Comparison of ENCODE assay signal across 9 cellular contexts in genomic region chr3:41026394-41027177, GRCh38.
DNase-seq lines count a peak whose midpoint lies in the region; ATAC-seq, FAIRE-seq and TF ChIP-seq lines count a peak whose summit lies in the region.
"Had no signal": no experiment of that assay in that cellular context is flagged by ENCODE, and none has a peak within 500 bp of the region (broad histone marks: within the 10 kb centered on the region; RNA-seq: fewer than 3 reads in every experiment).

No MANE protein-coding gene starts in this region.

- TF ChIP-seq RAD21 in SK-N-SH (IDR thresholded peaks at IDR 0.05; ENCODE audit: low read length) = peak; percentile 23; the same call in 1 of the 2 replicates

- no peaks in the 10 kb centered on the region for H3K36me3 Mint-ChIP-seq in HFFc6 (ENCODE audit: low read depth)

- no peak overlapping the region for H3K27ac Mint-ChIP-seq in HFFc6

- H3K27me3 Mint-ChIP-seq in HFFc6 (ENCODE audit: insufficient read depth) = no peaks in the 10 kb centered on the region; the same call in 1 of the 2 replicates

- peaks cover 7% of the 10 kb centered on the region for H3K9me3 Mint-ChIP-seq in HFFc6

- H3K27me3 ChIP-seq in SK-N-SH (ENCODE audit: insufficient read depth) = no peaks in the 10 kb centered on the region

- H3K4me1 Mint-ChIP-seq in HFFc6 (ENCODE audit: low read depth) = no peaks in the 10 kb centered on the region

- no peak overlapping the region for H3K4me3 ChIP-seq in SK-N-SH (ENCODE audit: low read depth in 2 of 2, low read length in 1 of 2)

- H3K4me3 Mint-ChIP-seq in HFFc6 = no peak overlapping the region

- DNase-seq in G401 (ENCODE audit: low spot score) = peak; percentile 42
- peak; percentile 70 for DNase-seq in SK-N-SH
- peak; percentile 2 to 27 for DNase-seq in frontal cortex (ENCODE audit: low spot score in 2 of 2)
- peak; percentile 35 for DNase-seq in omental fat pad (ENCODE audit: low spot score)
- DNase-seq in HFFc6 = no peak
- DNase-seq in GM13977 (ENCODE audit: low spot score) = no peak
- DNase-seq: NCI-H2081 treated with DMSO at 0.1 percent for 48 hours had no signal

- H4K20me1 ChIP-seq in SK-N-SH (ENCODE audit: insufficient read depth) = no peaks in the 10 kb centered on the region

- no peak for TF ChIP-seq CTCF in SK-N-SH (IDR thresholded peaks at IDR 0.05)
- TF ChIP-seq CTCF in omental fat pad (IDR thresholded peaks at IDR 0.05) = no peak
- TF ChIP-seq CTCF in HFFc6 (IDR thresholded peaks at IDR 0.05) = no peak
- TF ChIP-seq CTCF in GM13977 (IDR thresholded peaks at IDR 0.05; ENCODE audit: extremely low read depth, insufficient read depth, missing control alignments) = no peak

- no peak overlapping the region for H3K4me2 ChIP-seq in SK-N-SH

- H3K79me2 ChIP-seq in SK-N-SH (ENCODE audit: insufficient read depth) = no peaks in the 10 kb centered on the region

- peaks cover 0 to 18% of the 10 kb centered on the region in 2 experiments; a peak in 2 of 4 replicates for H3K4me1 ChIP-seq in SK-N-SH (ENCODE audit: control insufficient read depth in 1 of 2, insufficient read depth in 2 of 2, low read depth in 1 of 2, low read length in 1 of 2)

- FAIRE-seq in frontal cortex (lab: Jason Lieb, UNC) = no peak

- peak overlapping the region in 1 of 2 experiments; percentile 80; a peak in 2 of 4 replicates for H3K27ac ChIP-seq in SK-N-SH (ENCODE audit: low read depth in 2 of 2, low read length in 1 of 2)

- H3F3A ChIP-seq in SK-N-SH (replicated peaks; ENCODE audit: insufficient read depth) = no peaks in the 10 kb centered on the region

- WGBS in SK-N-SH (ENCODE audit: low lambda C conversion rate) = 3% methylated on average over 3 of the region's 3 CpGs

- no peak overlapping the region for H2AFZ ChIP-seq in SK-N-SH (ENCODE audit: low read depth)

- no peaks in the 10 kb centered on the region for H3K9me2 ChIP-seq in SK-N-SH

- CTCF ChIA-PET in SK-N-SH (lab: Yijun Ruan, JAX) = no interaction called here

- no peaks in the 10 kb centered on the region for H3K36me3 ChIP-seq in SK-N-SH (replicated peaks in 1 of 2; ENCODE audit: control insufficient read depth in 1 of 2, insufficient read depth in 2 of 2, low read length in 1 of 2)

- in situ Hi-C loops in G401 (cut with HindIII; ENCODE audit: low sequenced_read_pairs) = no loop called here
- in situ Hi-C loops in GM13977 (cut with MboI; ENCODE audit: low pct_unique_long_range_greater_than_20kb, low sequenced_read_pairs, unreplicated experiment) = no loop called here

- H3K9me3 ChIP-seq in SK-N-SH = no peaks in the 10 kb centered on the region

- H3K9ac ChIP-seq in SK-N-SH = no peak overlapping the region

- POLR2A ChIA-PET in SK-N-SH (lab: Yijun Ruan, JAX) = interaction anchor here (0.9 to 1.0 kb wide), 2 partner anchors 173 to 442 kb away, joined by 3 read pairs; partner anchors contain the start of gene CTNNB1

- ATAC-seq in omental fat pad (ENCODE audit: low FRiP score) (peak; percentile 79), HG02759 (IDR thresholded peaks at IDR 0.05; ENCODE audit: unreplicated experiment) (no peak), HG03280 (IDR thresholded peaks at IDR 0.05; ENCODE audit: unreplicated experiment) (no peak)

- peak in 1 of 2 experiments; percentile 65; a peak in 1 of 4 replicates for TF ChIP-seq EP300 in SK-N-SH (IDR thresholded peaks at IDR 0.05; ENCODE audit: borderline replicate concordance in 1 of 2, low read depth in 1 of 2, low read length in 1 of 2)

TF ChIP-seq in SK-N-SH, 30 proteins besides CTCF, POLR2A, EP300 and RAD21 (continues in another document):
- TF ChIP-seq RCOR1 (IDR thresholded peaks at IDR 0.05; ENCODE audit: low read length) (no peak), USF2 (IDR thresholded peaks at IDR 0.05; ENCODE audit: borderline replicate concordance, low read depth, low read length) (no peak), YY1 (IDR thresholded peaks at IDR 0.05; ENCODE audit: low read depth) (no peak), JUND (IDR thresholded peaks at IDR 0.05) (no peak), GABPA (IDR thresholded peaks at IDR 0.05; ENCODE audit: low read depth) (no peak), NFIC (IDR thresholded peaks at IDR 0.05; ENCODE audit: borderline replicate concordance) (no peak), FOXM1 (IDR thresholded peaks at IDR 0.05; ENCODE audit: low read depth) (no peak), SMC3 (IDR thresholded peaks at IDR 0.05; ENCODE audit: low read depth, low read length) (no peak), ZBTB33 (IDR thresholded peaks at IDR 0.05; ENCODE audit: borderline replicate concordance, low read depth) (no peak), PBX3 (IDR thresholded peaks at IDR 0.05) (no peak), RXRA (IDR thresholded peaks at IDR 0.05; ENCODE audit: borderline replicate concordance, low read depth) (no peak), TEAD4 (IDR thresholded peaks at IDR 0.05; ENCODE audit: borderline replicate concordance, insufficient read depth) (no peak), RFX5 (IDR thresholded peaks at IDR 0.05; ENCODE audit: low read length) (peak; percentile 63; the same call in 1 of the 2 replicates), CHD2 (IDR thresholded peaks at IDR 0.05; ENCODE audit: low read length, partially characterized antibody) (peak; percentile 40), IRF3 (IDR thresholded peaks at IDR 0.05; ENCODE audit: low read depth, low read length) (no peak), FOXJ3 (CRISPR knock-in tag; IDR thresholded peaks at IDR 0.05) (no peak), TAF1 (IDR thresholded peaks at IDR 0.05; ENCODE audit: borderline replicate concordance, low read depth, low read length) (no peak), SIN3A (IDR thresholded peaks at IDR 0.05; ENCODE audit: borderline replicate concordance, low read depth, low read length) (no peak), EZH2phosphoT487 (IDR thresholded peaks at IDR 0.05; ENCODE audit: borderline replicate concordance, low read depth) (no peak), FOSL2 (IDR thresholded peaks at IDR 0.05; ENCODE audit: borderline replicate concordance, low read depth) (no peak), MXI1 (IDR thresholded peaks at IDR 0.05; ENCODE audit: low read depth, low read length) (peak; percentile 74; the same call in 1 of the 2 replicates), MEF2A (IDR thresholded peaks at IDR 0.05; ENCODE audit: borderline replicate concordance, low read depth) (no peak), USF1 (IDR thresholded peaks at IDR 0.05; ENCODE audit: borderline replicate concordance, low read depth) (no peak), POLR2AphosphoS5 (IDR thresholded peaks at IDR 0.05; ENCODE audit: low read depth, low read length) (no peak), GATA2 (CRISPR knock-in tag; IDR thresholded peaks at IDR 0.05) (peak; percentile 63), NRF1 (IDR thresholded peaks at IDR 0.05; ENCODE audit: low read depth, low read length) (no peak)

Comparison
In these comparisons a context has a peak if more than half of its experiments do, and no peak if none do; other contexts are left out.
1. DNase-seq: peak in G401 (single experiment), SK-N-SH (single experiment), frontal cortex (2 of 2) and omental fat pad (single experiment); none in HFFc6 (single experiment) and GM13977 (single experiment).